1 cellular context compared by ENCODE assay signal in genomic region chr10:33291053-33291592, GRCh38.
TF ChIP-seq lines count a peak whose summit lies in the region.

No MANE protein-coding gene starts in this region.

TF ChIP-seq in SK-N-SH, 30 proteins besides CTCF, POLR2A, EP300 and RAD21 (continued from another document):
- TF ChIP-seq, protein P1, sequence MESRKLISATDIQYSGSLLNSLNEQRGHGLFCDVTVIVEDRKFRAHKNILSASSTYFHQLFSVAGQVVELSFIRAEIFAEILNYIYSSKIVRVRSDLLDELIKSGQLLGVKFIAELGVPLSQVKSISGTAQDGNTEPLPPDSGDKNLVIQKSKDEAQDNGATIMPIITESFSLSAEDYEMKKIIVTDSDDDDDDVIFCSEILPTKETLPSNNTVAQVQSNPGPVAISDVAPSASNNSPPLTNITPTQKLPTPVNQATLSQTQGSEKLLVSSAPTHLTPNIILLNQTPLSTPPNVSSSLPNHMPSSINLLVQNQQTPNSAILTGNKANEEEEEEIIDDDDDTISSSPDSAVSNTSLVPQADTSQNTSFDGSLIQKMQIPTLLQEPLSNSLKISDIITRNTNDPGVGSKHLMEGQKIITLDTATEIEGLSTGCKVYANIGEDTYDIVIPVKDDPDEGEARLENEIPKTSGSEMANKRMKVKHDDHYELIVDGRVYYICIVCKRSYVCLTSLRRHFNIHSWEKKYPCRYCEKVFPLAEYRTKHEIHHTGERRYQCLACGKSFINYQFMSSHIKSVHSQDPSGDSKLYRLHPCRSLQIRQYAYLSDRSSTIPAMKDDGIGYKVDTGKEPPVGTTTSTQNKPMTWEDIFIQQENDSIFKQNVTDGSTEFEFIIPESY (IDR thresholded peaks at IDR 0.05; ENCODE audit: borderline replicate concordance, low read depth): no peak
- no peak for TF ChIP-seq RXRA (IDR thresholded peaks at IDR 0.05; ENCODE audit: borderline replicate concordance, low read depth)
- no peak for TF ChIP-seq CHD2 (IDR thresholded peaks at IDR 0.05; ENCODE audit: low read length, partially characterized antibody)
- no peak for TF ChIP-seq GABPA (IDR thresholded peaks at IDR 0.05; ENCODE audit: low read depth)
- TF ChIP-seq EZH2phosphoT487 (IDR thresholded peaks at IDR 0.05; ENCODE audit: borderline replicate concordance, low read depth): no peak
- 0 out of 2 replicates have a peak, but pooled peaks have one; percentile 15 for TF ChIP-seq TEAD4 (IDR thresholded peaks at IDR 0.05; ENCODE audit: borderline replicate concordance, insufficient read depth)
- TF ChIP-seq RCOR1 (IDR thresholded peaks at IDR 0.05; ENCODE audit: low read length): no peak
- no peak for TF ChIP-seq GATA2 (CRISPR knock-in tag; IDR thresholded peaks at IDR 0.05)
- TF ChIP-seq FOXM1 (IDR thresholded peaks at IDR 0.05; ENCODE audit: low read depth): no peak
- no peak for TF ChIP-seq SMC3 (IDR thresholded peaks at IDR 0.05; ENCODE audit: low read depth, low read length)
- peak; percentile 58; the same call in 1 of the 2 replicates for TF ChIP-seq TCF12 (IDR thresholded peaks at IDR 0.05)
